1 cellular context compared by ENCODE assay signal in genomic region chrX:69615779-69616519, GRCh38.
TF ChIP-seq lines count a peak whose summit lies in the region.

Gene EDA (plus strand): TSS chrX:69616113.

TF ChIP-seq in WTC11, 78 proteins besides CTCF, POLR2A, EP300 and RAD21 (continued from another document):
- no peak for TF ChIP-seq ETV6 (CRISPR knock-in tag; IDR thresholded peaks at IDR 0.05)
- no peak for TF ChIP-seq ZNF219 (CRISPR knock-in tag; IDR thresholded peaks at IDR 0.05; ENCODE audit: borderline replicate concordance)
- no peak for TF ChIP-seq RORB (CRISPR knock-in tag; IDR thresholded peaks at IDR 0.05)
- no peak for TF ChIP-seq PREB (CRISPR knock-in tag; IDR thresholded peaks at IDR 0.05; ENCODE audit: borderline replicate concordance)
- no peak for TF ChIP-seq CBFB (CRISPR knock-in tag; IDR thresholded peaks at IDR 0.05; ENCODE audit: low read depth)
- TF ChIP-seq HMGXB4 (CRISPR knock-in tag; IDR thresholded peaks at IDR 0.05), result no peak
- peak; percentile 82 for TF ChIP-seq SP1 (CRISPR knock-in tag; conservative IDR thresholded peaks at IDR 0.05)
- TF ChIP-seq IRF1 (CRISPR knock-in tag; IDR thresholded peaks at IDR 0.05), result no peak
- no peak for TF ChIP-seq NFE2L1 (CRISPR knock-in tag; IDR thresholded peaks at IDR 0.05)
